ENCODE assay signal across 19 cellular contexts in genomic region chr11:36451681-36452080, GRCh38.
"Had no signal": no experiment of that assay in that cellular context is flagged by ENCODE, and none has a peak within 500 bp of the region (broad histone marks: within the 10 kb centered on the region; RNA-seq: fewer than 3 reads in every experiment).

No MANE protein-coding gene starts in this region.

- ATAC-seq: activated T-cell treated with anti-CD3 and anti-CD28 coated beads, Interleukin-2, amount 50 U/mL, for 4 hours; body of pancreas; left ventricle myocardium superior; right cardiac atrium; upper lobe of right lung had no signal

- H3K9me3 Mint-ChIP-seq: activated CD4-positive, alpha-beta T cell treated with anti-CD3 and anti-CD28 coated beads, Interleukin-2, amount 10 ng/mL, durations not matched to agents 7 days and 5 days; activated T-cell treated with anti-CD3 and anti-CD28 coated beads, Interleukin-2, amount 50 U/mL, for 4 hours; T-helper 1 cell treated with Interleukin-12 subunit alpha and Interleukin-12 subunit beta and Interleukin-4 antibody, amounts not matched to agents 30 μg/mL and 1 μg/mL, for 36 hours had no signal

- H3K4me1 ChIP-seq: prostate gland had no signal

- H3K27ac Mint-ChIP-seq: activated naive CD8-positive, alpha-beta T cell had no signal

- DNase-seq: activated CD4-positive, CD25-positive, alpha-beta regulatory T cell; activated effector memory CD4-positive, alpha-beta T cell treated with anti-CD3 and anti-CD28 coated beads, Interleukin-2, amount 50 U/mL, for 16 hours; activated T-cell treated with anti-CD3 and anti-CD28 coated beads, Interleukin-2, amount 50 U/mL, for 4 hours; amniotic stem cell; body of pancreas; foreskin melanocyte; kidney glomerular epithelial cell; left ventricle myocardium superior; mesendoderm; stimulated activated CD4-positive, alpha-beta T cell treated with anti-CD3 and anti-CD28 coated beads, Interleukin-4, amount 100 ng/mL, for 4 hours; testis; upper lobe of right lung had no signal

- H3K27me3 ChIP-seq: body of pancreas, testis, upper lobe of right lung had no signal

- H3K36me3 ChIP-seq: prostate gland had no signal

- H3K4me3 Mint-ChIP-seq: activated naive CD8-positive, alpha-beta T cell; activated T-cell treated with anti-CD3 and anti-CD28 coated beads, Interleukin-2, amount 50 U/mL, for 4 hours had no signal

- H3K9me3 ChIP-seq: body of pancreas, prostate gland, testis, upper lobe of right lung had no signal

- H3K4me3 ChIP-seq: body of pancreas, coronary artery, prostate gland, skin epidermis, testis, upper lobe of right lung had no signal

- H3K27me3 Mint-ChIP-seq: activated CD4-positive, alpha-beta T cell treated with anti-CD3 and anti-CD28 coated beads, Interleukin-2, amount 10 ng/mL, durations not matched to agents 7 days and 5 days; activated naive CD8-positive, alpha-beta T cell had no signal

- H3K27ac ChIP-seq: prostate gland, testis, upper lobe of right lung had no signal

- H3K36me3 Mint-ChIP-seq: activated naive CD8-positive, alpha-beta T cell had no signal
